In genomic region chr18:2304378-2305175, GRCh38 we compare ENCODE assay signal across 12 cellular contexts.
DNase-seq lines count a peak whose midpoint lies in the region; ATAC-seq and TF ChIP-seq lines count a peak whose summit lies in the region.
"Had no signal": no experiment of that assay in that cellular context is flagged by ENCODE, and none has a peak within 500 bp of the region (broad histone marks: within the 10 kb centered on the region; RNA-seq: fewer than 3 reads in every experiment).

No MANE protein-coding gene starts in this region.

- H3K9ac ChIP-seq in GM23248 = no peak overlapping the region

- peak; percentile 72 for ATAC-seq in SK-N-SH treated with all-trans-retinoic acid at 6 μM for 48 hours
- ATAC-seq: gastrocnemius medialis had no signal

- no peaks in the 10 kb centered on the region for H3K79me2 ChIP-seq in GM23248 (ENCODE audit: insufficient read depth)

- 15 to 18% methylated on average over 2 of the region's 2 CpGs for whole genome bisulfite sequencing in GM23248 (ENCODE audit: low coverage in 1 of 2, low lambda C conversion rate in 2 of 2, missing lambda C conversion rate in 2 of 2), 2 experiments

- peaks cover 26% of the 10 kb centered on the region; the same call in 1 of the 2 replicates for H3K4me1 ChIP-seq in GM23248 (ENCODE audit: insufficient read depth)
- H3K4me1 ChIP-seq: gastrocnemius medialis had no signal

- no peaks in the 10 kb centered on the region for H3K36me3 ChIP-seq in GM23248 (ENCODE audit: low read depth)
- H3K36me3 ChIP-seq: gastrocnemius medialis, tibial nerve had no signal

- H3K4me2 ChIP-seq in GM23248 (ENCODE audit: unreplicated experiment) = peak overlapping the region; percentile 34

- no peak overlapping the region for H3K27ac ChIP-seq in GM23248
- H3K27ac ChIP-seq: coronary artery, gastrocnemius medialis, tibial nerve had no signal

- H2AFZ ChIP-seq in GM23248 = peak overlapping the region; percentile 30; the same call in 1 of the 2 replicates

- H3F3A ChIP-seq in GM23248 (ENCODE audit: insufficient read depth) = no peaks in the 10 kb centered on the region

- H3K9me3 ChIP-seq in GM23248 (ENCODE audit: low read depth) = no peaks in the 10 kb centered on the region
- H3K9me3 ChIP-seq: gastrocnemius medialis, tibial nerve had no signal

- H3K9me2 ChIP-seq in GM23248 (ENCODE audit: insufficient read depth) = no peaks in the 10 kb centered on the region

- DNase-seq in 8988T (peak; percentile 9), GM23248 (peak; percentile 6), fibroblast of the aortic adventitia (ENCODE audit: low read depth) (peak; percentile 63), NCI-H1930 (lab: John Stamatoyannopoulos, UW) (no peak), NCI-H1436 treated with DMSO at 0.1 percent for 48 hours (lab: John Stamatoyannopoulos, UW) (no peak)
- DNase-seq in central memory CD4-positive, alpha-beta T cell = no peak
- no peak for DNase-seq in activated CD4-positive, alpha-beta T cell treated with anti-CD3 and anti-CD28 coated beads, Interleukin-2, amount 50 U/mL, for 48 hours
- DNase-seq: activated naive CD8-positive, alpha-beta T cell treated with anti-CD3 and anti-CD28 coated beads for 36 hours; gastrocnemius medialis had no signal

- in situ Hi-C loops in GM23248 (cut with MboI) = no loop called here

- no peaks in the 10 kb centered on the region for H3K27me3 ChIP-seq in GM23248 (replicated peaks; ENCODE audit: insufficient read depth)
- H3K27me3 ChIP-seq: gastrocnemius medialis, tibial nerve had no signal

- TF ChIP-seq CTCF in fibroblast of the aortic adventitia (IDR thresholded peaks at IDR 0.05; ENCODE audit: insufficient read depth, low read length) = no peak

- no peaks in the 10 kb centered on the region for H4K20me1 ChIP-seq in GM23248 (ENCODE audit: insufficient read depth)

- H3K4me3 ChIP-seq in GM23248 = no peak overlapping the region
- no peak overlapping the region for H3K4me3 ChIP-seq in fibroblast of the aortic adventitia (ENCODE audit: low read depth, low read length)
- H3K4me3 ChIP-seq: coronary artery, gastrocnemius medialis, tibial nerve had no signal

TF ChIP-seq in SK-N-SH treated with all-trans-retinoic acid at 6 μM for 48 hours, 23 proteins besides CTCF, POLR2A, EP300 and RAD21:
- TF ChIP-seq CSDC2 (CRISPR knock-in tag; IDR thresholded peaks at IDR 0.05) (no peak), ZNF565 (CRISPR knock-in tag; conservative IDR thresholded peaks at IDR 0.05; ENCODE audit: low read depth) (no peak), POU6F1 (CRISPR knock-in tag; IDR thresholded peaks at IDR 0.05; ENCODE audit: borderline replicate concordance, low read depth) (no peak), ISL1 (CRISPR knock-in tag; IDR thresholded peaks at IDR 0.05) (no peak), SNAI2 (CRISPR knock-in tag; IDR thresholded peaks at IDR 0.05) (no peak), TSHZ2 (CRISPR knock-in tag; IDR thresholded peaks at IDR 0.05) (no peak), CSRNP3 (CRISPR knock-in tag; IDR thresholded peaks at IDR 0.05) (no peak), TCF4 (CRISPR knock-in tag; IDR thresholded peaks at IDR 0.05; ENCODE audit: borderline replicate concordance) (no peak), BACH2 (CRISPR knock-in tag; IDR thresholded peaks at IDR 0.05; ENCODE audit: borderline replicate concordance) (no peak), ZFP30 (CRISPR knock-in tag; IDR thresholded peaks at IDR 0.05) (no peak), ESRRG (CRISPR knock-in tag; IDR thresholded peaks at IDR 0.05) (no peak), TOX (CRISPR knock-in tag; IDR thresholded peaks at IDR 0.05; ENCODE audit: borderline replicate concordance) (no peak), PATZ1 (CRISPR knock-in tag; IDR thresholded peaks at IDR 0.05; ENCODE audit: borderline replicate concordance) (no peak), ZC3H10 (CRISPR knock-in tag; IDR thresholded peaks at IDR 0.05) (no peak), CREB5 (CRISPR knock-in tag; IDR thresholded peaks at IDR 0.05; ENCODE audit: low read depth) (no peak)

Comparison
In these comparisons a context has a peak if more than half of its experiments do, and no peak if none do; other contexts are left out.
1. DNase-seq: peak in 8988T (single experiment), GM23248 (single experiment) and fibroblast of the aortic adventitia (single experiment); none in central memory CD4-positive, alpha-beta T cell (single experiment), NCI-H1930 (0 of 2), activated CD4-positive, alpha-beta T cell treated with anti-CD3 and anti-CD28 coated beads, Interleukin-2, amount 50 U/mL, for 48 hours (0 of 2) and NCI-H1436 treated with DMSO at 0.1 percent for 48 hours (single experiment).